In genomic region chr14:22304324-22304723, GRCh38 we compare ENCODE assay signal across 1 cellular context.
TF ChIP-seq lines count a peak whose summit lies in the region.

No MANE protein-coding gene starts in this region.

TF ChIP-seq in HepG2, 621 proteins besides CTCF, POLR2A, EP300 and RAD21 (continued from another document):
- TF ChIP-seq ZNF280B (CRISPR knock-in tag; IDR thresholded peaks at IDR 0.05; ENCODE audit: borderline replicate concordance) (no peak), ZNF597 (CRISPR knock-in tag; IDR thresholded peaks at IDR 0.05) (no peak), ZIK1 (CRISPR knock-in tag; IDR thresholded peaks at IDR 0.05; ENCODE audit: borderline replicate concordance, low read depth) (no peak), U2AF1 (optimal IDR thresholded peaks at IDR 0.05; ENCODE audit: low read depth, low read length) (no peak), ZNF572 (CRISPR knock-in tag; IDR thresholded peaks at IDR 0.05) (no peak), ZNF414 (CRISPR knock-in tag; IDR thresholded peaks at IDR 0.05) (no peak), THAP7 (CRISPR knock-in tag; IDR thresholded peaks at IDR 0.05) (no peak), ZNF670 (CRISPR knock-in tag; IDR thresholded peaks at IDR 0.05; ENCODE audit: borderline replicate concordance) (no peak), FUBP1 (CRISPR knock-in tag; IDR thresholded peaks at IDR 0.05; ENCODE audit: borderline replicate concordance) (no peak), ELK4 (CRISPR knock-in tag; IDR thresholded peaks at IDR 0.05; ENCODE audit: borderline replicate concordance) (no peak), KLF12 (CRISPR knock-in tag; IDR thresholded peaks at IDR 0.05; ENCODE audit: borderline replicate concordance) (no peak), NFYC (CRISPR knock-in tag; IDR thresholded peaks at IDR 0.05) (no peak), ZNF232 (CRISPR knock-in tag; IDR thresholded peaks at IDR 0.05; ENCODE audit: borderline replicate concordance) (no peak), ZBTB34 (CRISPR knock-in tag; IDR thresholded peaks at IDR 0.05) (no peak), KAT8 (CRISPR knock-in tag; IDR thresholded peaks at IDR 0.05) (no peak), RFX1 (IDR thresholded peaks at IDR 0.05) (no peak), FOXO1 (CRISPR knock-in tag; IDR thresholded peaks at IDR 0.05) (no peak)
